8 cellular contexts compared by ENCODE assay signal in genomic region chr6:37256692-37257319, GRCh38. TPM values are rescaled to one million over a fixed set of nuclear protein-coding genes. Genes with fewer than 3 reads are reported as not detected.
DNase-seq lines count a peak whose midpoint lies in the region; ATAC-seq and TF ChIP-seq lines count a peak whose summit lies in the region.

No MANE protein-coding gene starts in this region.

- H3K4me1 ChIP-seq in thoracic aorta (ENCODE audit: control insufficient read depth in 1 of 2, low read depth in 2 of 2), result peaks cover 18 to 27% of the 10 kb centered on the region in 2 donors

- no peaks in the 10 kb centered on the region for H3K36me3 ChIP-seq in thoracic aorta

- ATAC-seq in activated T-helper 17 cell treated with anti-CD3 and anti-CD28 coated beads, Interleukin-2, amount 50 U/mL, for 72 hours (replicated peaks), result no peak
- ATAC-seq in thoracic aorta (ENCODE audit: insufficient number of reproducible peaks, low FRiP score, low read depth) (no peak), GM19023 (IDR thresholded peaks at IDR 0.05; ENCODE audit: unreplicated experiment) (no peak)

- peaks cover 24% of the 10 kb centered on the region for H3K36me3 Mint-ChIP-seq in activated T-cell treated with anti-CD3 and anti-CD28 coated beads, Interleukin-2, amount 50 U/mL, for 24 hours (ENCODE audit: low read depth)
- H3K36me3 Mint-ChIP-seq in activated T-helper 17 cell treated with anti-CD3 and anti-CD28 coated beads, Interleukin-2, amount 50 U/mL, for 72 hours (ENCODE audit: low read depth), result no peaks in the 10 kb centered on the region
- H3K36me3 Mint-ChIP-seq in immature natural killer cell, result no peaks in the 10 kb centered on the region

- H3K4me3 Mint-ChIP-seq in activated T-cell treated with anti-CD3 and anti-CD28 coated beads, Interleukin-2, amount 50 U/mL, for 24 hours, result peak overlapping the region; percentile 94
- H3K4me3 Mint-ChIP-seq in activated T-helper 17 cell treated with anti-CD3 and anti-CD28 coated beads, Interleukin-2, amount 50 U/mL, for 72 hours, result peak overlapping the region; percentile 86
- peak overlapping the region; percentile 89 to 94 (median 92) for H3K4me3 Mint-ChIP-seq in immature natural killer cell

- DNase-seq in activated T-cell treated with anti-CD3 and anti-CD28 coated beads, Interleukin-2, amount 50 U/mL, for 24 hours, result no peak
- DNase-seq in activated T-cell treated with anti-CD3 and anti-CD28 coated beads, Interleukin-2, amount 50 U/mL, for 1 hour, result no peak
- DNase-seq in immature natural killer cell (no peak), thoracic aorta (ENCODE audit: low spot score) (no peak), activated gamma-delta T cell (lab: John Stamatoyannopoulos, UW) (no peak), NCI-H524 (lab: John Stamatoyannopoulos, UW) (no peak)

- H3K9me3 ChIP-seq in thoracic aorta, result no peaks in the 10 kb centered on the region

- H3K27ac ChIP-seq in thoracic aorta, result peak overlapping the region in 1 of 2 donors; percentile 90

- no peaks in the 10 kb centered on the region for H3K9me3 Mint-ChIP-seq in activated T-cell treated with anti-CD3 and anti-CD28 coated beads, Interleukin-2, amount 50 U/mL, for 24 hours
- no peaks in the 10 kb centered on the region for H3K9me3 Mint-ChIP-seq in activated T-helper 17 cell treated with anti-CD3 and anti-CD28 coated beads, Interleukin-2, amount 50 U/mL, for 72 hours
- peaks cover 0 to 2% (median 0%) of the 10 kb centered on the region in 6 donors for H3K9me3 Mint-ChIP-seq in immature natural killer cell

- H3K27me3 Mint-ChIP-seq in activated T-cell treated with anti-CD3 and anti-CD28 coated beads, Interleukin-2, amount 50 U/mL, for 24 hours, result no peaks in the 10 kb centered on the region
- peaks cover 4% of the 10 kb centered on the region for H3K27me3 Mint-ChIP-seq in activated T-helper 17 cell treated with anti-CD3 and anti-CD28 coated beads, Interleukin-2, amount 50 U/mL, for 72 hours
- peaks cover 2 to 12% (median 2%) of the 10 kb centered on the region in 3 donors for H3K27me3 Mint-ChIP-seq in immature natural killer cell (ENCODE audit: low read depth in 3 of 3)

- TF ChIP-seq CTCF in thoracic aorta (IDR thresholded peaks at IDR 0.05), result no peak

- H3K4me3 ChIP-seq in thoracic aorta, result peak overlapping the region; percentile 91

- H3K4me1 Mint-ChIP-seq in activated T-cell treated with anti-CD3 and anti-CD28 coated beads, Interleukin-2, amount 50 U/mL, for 24 hours (ENCODE audit: low read depth), result peaks cover 41% of the 10 kb centered on the region
- peaks cover 20% of the 10 kb centered on the region for H3K4me1 Mint-ChIP-seq in activated T-helper 17 cell treated with anti-CD3 and anti-CD28 coated beads, Interleukin-2, amount 50 U/mL, for 72 hours
- H3K4me1 Mint-ChIP-seq in immature natural killer cell, result peaks cover 30 to 41% of the 10 kb centered on the region in 2 donors

- peak overlapping the region; percentile 96 for H3K27ac Mint-ChIP-seq in activated T-cell treated with anti-CD3 and anti-CD28 coated beads, Interleukin-2, amount 50 U/mL, for 24 hours
- peak overlapping the region; percentile 86 for H3K27ac Mint-ChIP-seq in activated T-helper 17 cell treated with anti-CD3 and anti-CD28 coated beads, Interleukin-2, amount 50 U/mL, for 72 hours
- H3K27ac Mint-ChIP-seq in immature natural killer cell, result peak overlapping the region in 5 of 6 donors; percentile 77 to 94 (median 87)

- no peaks in the 10 kb centered on the region for H3K27me3 ChIP-seq in thoracic aorta (replicated peaks; ENCODE audit: insufficient read depth)

RNA-seq across cellular contexts. Expression of gene TBC1D22B, which starts 0.8 kb away (rescaled TPM):
- 10 to 100 TPM; 11.4 to 12.2 TPM for total RNA-seq in activated T-helper 17 cell treated with anti-CD3 and anti-CD28 coated beads, Interleukin-2, amount 50 U/mL, for 72 hours
- polyA plus RNA-seq in immature natural killer cell, result 1 to 10 TPM; 4.3 to 8.4 (median 7.2) TPM
- 10 to 100 TPM in 1 of 2 donors, 1 to 10 TPM in 1; 7.7 to 11.6 TPM for total RNA-seq in thoracic aorta

RNA-seq across cellular contexts. Expression of gene TMEM217, which starts 1.1 kb away (rescaled TPM):
- 1 to 10 TPM; 2.5 to 3.5 TPM for total RNA-seq in activated T-helper 17 cell treated with anti-CD3 and anti-CD28 coated beads, Interleukin-2, amount 50 U/mL, for 72 hours
- under 1 TPM in 2 of 3 donors, not detected in 1; 0.23 to 0.32 TPM for polyA plus RNA-seq in immature natural killer cell
- total RNA-seq in thoracic aorta, result 1 to 10 TPM in 1 of 2 donors, under 1 TPM in 1; 0.41 to 6.2 TPM
